Comparison of ENCODE assay signal across 18 cellular contexts in genomic region chr11:47284151-47284550, GRCh38.
"Had no signal": no experiment of that assay in that cellular context is flagged by ENCODE, and none has a peak within 500 bp of the region (broad histone marks: within the 10 kb centered on the region; RNA-seq: fewer than 3 reads in every experiment).

No MANE protein-coding gene starts in this region.

- H3K4me3 Mint-ChIP-seq: naive thymus-derived CD8-positive, alpha-beta T cell; neural crest cell; stimulated activated naive B cell treated with anti-CD40 and anti-IgM and Interleukin-4, amounts not matched to agents 10 μg/mL and 1 μg/mL and 100 μg/mL, for 72 hours; stimulated activated naive CD8-positive, alpha-beta T cell treated with anti-CD3 and anti-CD28 coated beads, Interleukin-15, amount 100 ng/mL, for 72 hours had no signal

- ATAC-seq: gastroesophageal sphincter; left colon; mucosa of descending colon; naive thymus-derived CD8-positive, alpha-beta T cell; sciatic nerve; stimulated activated naive B cell treated with anti-CD40 and anti-IgM and Interleukin-4, amounts not matched to agents 10 μg/mL and 1 μg/mL and 100 μg/mL, for 72 hours; stimulated activated naive CD8-positive, alpha-beta T cell treated with anti-CD3 and anti-CD28 coated beads, Interleukin-15, amount 100 ng/mL, for 72 hours had no signal

- H3K4me1 ChIP-seq: esophagus squamous epithelium, gastroesophageal sphincter, transverse colon had no signal

- H3K4me1 Mint-ChIP-seq: neural crest cell; stimulated activated naive B cell treated with anti-CD40 and anti-IgM and Interleukin-4, amounts not matched to agents 10 μg/mL and 1 μg/mL and 100 μg/mL, for 72 hours; stimulated activated naive CD8-positive, alpha-beta T cell treated with anti-CD3 and anti-CD28 coated beads, Interleukin-15, amount 100 ng/mL, for 72 hours had no signal

- H3K4me3 ChIP-seq: esophagus squamous epithelium, gastroesophageal sphincter, hepatocyte, mucosa of descending colon, skin epidermis, thoracic aorta, transverse colon had no signal

- H3K27ac Mint-ChIP-seq: stimulated activated naive B cell treated with anti-CD40 and anti-IgM and Interleukin-4, amounts not matched to agents 10 μg/mL and 1 μg/mL and 100 μg/mL, for 72 hours had no signal

- H3K9me3 ChIP-seq: esophagus squamous epithelium, gastroesophageal sphincter, mucosa of descending colon, thoracic aorta, transverse colon had no signal

- H3K9me3 Mint-ChIP-seq: naive thymus-derived CD8-positive, alpha-beta T cell; neural crest cell; stimulated activated naive B cell treated with anti-CD40 and anti-IgM and Interleukin-4, amounts not matched to agents 10 μg/mL and 1 μg/mL and 100 μg/mL, for 72 hours; stimulated activated naive CD8-positive, alpha-beta T cell treated with anti-CD3 and anti-CD28 coated beads, Interleukin-15, amount 100 ng/mL, for 72 hours had no signal

- H3K27me3 ChIP-seq: esophagus squamous epithelium, gastroesophageal sphincter, hepatocyte, transverse colon had no signal

- H3K27ac ChIP-seq: esophagus squamous epithelium, gastroesophageal sphincter, hepatocyte, skin epidermis, thoracic aorta, transverse colon had no signal

- H3K27me3 Mint-ChIP-seq: naive thymus-derived CD8-positive, alpha-beta T cell; stimulated activated naive B cell treated with anti-CD40 and anti-IgM and Interleukin-4, amounts not matched to agents 10 μg/mL and 1 μg/mL and 100 μg/mL, for 72 hours; stimulated activated naive CD8-positive, alpha-beta T cell treated with anti-CD3 and anti-CD28 coated beads, Interleukin-15, amount 100 ng/mL, for 72 hours had no signal

- DNase-seq: effector memory CD4-positive, alpha-beta T cell; esophagus squamous epithelium; foreskin fibroblast; left colon; mucosa of descending colon; naive thymus-derived CD8-positive, alpha-beta T cell; stimulated activated CD4-positive, alpha-beta T cell treated with anti-CD3 and anti-CD28 coated beads, Interleukin-2, amount 100 ng/mL, for 24 hours; stimulated activated CD4-positive, alpha-beta T cell treated with anti-CD3 and anti-CD28 coated beads, Interleukin-4, amount 100 ng/mL, for 4 hours; stimulated activated naive B cell treated with anti-CD40 and anti-IgM and Interleukin-4, amounts not matched to agents 10 μg/mL and 1 μg/mL and 100 μg/mL, for 72 hours; stimulated activated naive CD8-positive, alpha-beta T cell treated with anti-CD3 and anti-CD28 coated beads, Interleukin-15, amount 100 ng/mL, for 72 hours; substantia nigra; transverse colon had no signal
